In the genomic region with DNA sequence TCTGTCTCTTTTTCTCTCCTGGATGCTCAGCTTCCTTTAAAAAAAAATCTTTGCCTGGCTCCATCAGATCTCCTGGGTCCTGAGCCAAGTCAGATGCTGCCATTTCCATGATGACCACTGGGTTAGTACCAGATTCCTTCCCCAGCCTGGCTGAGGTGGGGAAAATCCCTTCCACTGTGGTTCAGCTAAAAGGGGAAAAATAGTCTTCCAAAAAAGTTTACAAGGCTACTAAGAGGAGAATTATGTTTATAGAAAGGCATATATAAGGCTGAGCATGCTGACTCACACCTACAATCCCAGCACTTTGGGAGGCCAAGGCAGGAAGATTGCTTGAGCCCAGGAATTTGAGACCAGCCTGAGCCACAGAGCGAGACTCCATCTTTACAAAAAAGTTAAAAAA, we compare ENCODE assay signal across 1 cellular context.
TF ChIP-seq lines count a peak whose summit lies in the region.

No MANE protein-coding gene starts in this region.

TF ChIP-seq in A549, 52 proteins besides CTCF, POLR2A, EP300 and RAD21 (continued from another document):
- TF ChIP-seq, protein P1, sequence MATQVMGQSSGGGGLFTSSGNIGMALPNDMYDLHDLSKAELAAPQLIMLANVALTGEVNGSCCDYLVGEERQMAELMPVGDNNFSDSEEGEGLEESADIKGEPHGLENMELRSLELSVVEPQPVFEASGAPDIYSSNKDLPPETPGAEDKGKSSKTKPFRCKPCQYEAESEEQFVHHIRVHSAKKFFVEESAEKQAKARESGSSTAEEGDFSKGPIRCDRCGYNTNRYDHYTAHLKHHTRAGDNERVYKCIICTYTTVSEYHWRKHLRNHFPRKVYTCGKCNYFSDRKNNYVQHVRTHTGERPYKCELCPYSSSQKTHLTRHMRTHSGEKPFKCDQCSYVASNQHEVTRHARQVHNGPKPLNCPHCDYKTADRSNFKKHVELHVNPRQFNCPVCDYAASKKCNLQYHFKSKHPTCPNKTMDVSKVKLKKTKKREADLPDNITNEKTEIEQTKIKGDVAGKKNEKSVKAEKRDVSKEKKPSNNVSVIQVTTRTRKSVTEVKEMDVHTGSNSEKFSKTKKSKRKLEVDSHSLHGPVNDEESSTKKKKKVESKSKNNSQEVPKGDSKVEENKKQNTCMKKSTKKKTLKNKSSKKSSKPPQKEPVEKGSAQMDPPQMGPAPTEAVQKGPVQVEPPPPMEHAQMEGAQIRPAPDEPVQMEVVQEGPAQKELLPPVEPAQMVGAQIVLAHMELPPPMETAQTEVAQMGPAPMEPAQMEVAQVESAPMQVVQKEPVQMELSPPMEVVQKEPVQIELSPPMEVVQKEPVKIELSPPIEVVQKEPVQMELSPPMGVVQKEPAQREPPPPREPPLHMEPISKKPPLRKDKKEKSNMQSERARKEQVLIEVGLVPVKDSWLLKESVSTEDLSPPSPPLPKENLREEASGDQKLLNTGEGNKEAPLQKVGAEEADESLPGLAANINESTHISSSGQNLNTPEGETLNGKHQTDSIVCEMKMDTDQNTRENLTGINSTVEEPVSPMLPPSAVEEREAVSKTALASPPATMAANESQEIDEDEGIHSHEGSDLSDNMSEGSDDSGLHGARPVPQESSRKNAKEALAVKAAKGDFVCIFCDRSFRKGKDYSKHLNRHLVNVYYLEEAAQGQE (IDR thresholded peaks at IDR 0.05), result no peak
- TF ChIP-seq ESRRA (IDR thresholded peaks at IDR 0.05; ENCODE audit: borderline replicate concordance, low read length) (no peak), PBX3 (IDR thresholded peaks at IDR 0.05) (no peak)
- TF ChIP-seq, protein P2, sequence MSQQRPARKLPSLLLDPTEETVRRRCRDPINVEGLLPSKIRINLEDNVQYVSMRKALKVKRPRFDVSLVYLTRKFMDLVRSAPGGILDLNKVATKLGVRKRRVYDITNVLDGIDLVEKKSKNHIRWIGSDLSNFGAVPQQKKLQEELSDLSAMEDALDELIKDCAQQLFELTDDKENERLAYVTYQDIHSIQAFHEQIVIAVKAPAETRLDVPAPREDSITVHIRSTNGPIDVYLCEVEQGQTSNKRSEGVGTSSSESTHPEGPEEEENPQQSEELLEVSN (IDR thresholded peaks at IDR 0.05; ENCODE audit: borderline replicate concordance, low read depth), result no peak
